ENCODE assay signal across 1 cellular context in genomic region chrX:13939741-13940597, GRCh38.
TF ChIP-seq lines count a peak whose summit lies in the region.

No MANE protein-coding gene starts in this region.

TF ChIP-seq in GM23338, 12 proteins besides CTCF, POLR2A, EP300 and RAD21 (continued from another document):
- TF ChIP-seq, protein P1, sequence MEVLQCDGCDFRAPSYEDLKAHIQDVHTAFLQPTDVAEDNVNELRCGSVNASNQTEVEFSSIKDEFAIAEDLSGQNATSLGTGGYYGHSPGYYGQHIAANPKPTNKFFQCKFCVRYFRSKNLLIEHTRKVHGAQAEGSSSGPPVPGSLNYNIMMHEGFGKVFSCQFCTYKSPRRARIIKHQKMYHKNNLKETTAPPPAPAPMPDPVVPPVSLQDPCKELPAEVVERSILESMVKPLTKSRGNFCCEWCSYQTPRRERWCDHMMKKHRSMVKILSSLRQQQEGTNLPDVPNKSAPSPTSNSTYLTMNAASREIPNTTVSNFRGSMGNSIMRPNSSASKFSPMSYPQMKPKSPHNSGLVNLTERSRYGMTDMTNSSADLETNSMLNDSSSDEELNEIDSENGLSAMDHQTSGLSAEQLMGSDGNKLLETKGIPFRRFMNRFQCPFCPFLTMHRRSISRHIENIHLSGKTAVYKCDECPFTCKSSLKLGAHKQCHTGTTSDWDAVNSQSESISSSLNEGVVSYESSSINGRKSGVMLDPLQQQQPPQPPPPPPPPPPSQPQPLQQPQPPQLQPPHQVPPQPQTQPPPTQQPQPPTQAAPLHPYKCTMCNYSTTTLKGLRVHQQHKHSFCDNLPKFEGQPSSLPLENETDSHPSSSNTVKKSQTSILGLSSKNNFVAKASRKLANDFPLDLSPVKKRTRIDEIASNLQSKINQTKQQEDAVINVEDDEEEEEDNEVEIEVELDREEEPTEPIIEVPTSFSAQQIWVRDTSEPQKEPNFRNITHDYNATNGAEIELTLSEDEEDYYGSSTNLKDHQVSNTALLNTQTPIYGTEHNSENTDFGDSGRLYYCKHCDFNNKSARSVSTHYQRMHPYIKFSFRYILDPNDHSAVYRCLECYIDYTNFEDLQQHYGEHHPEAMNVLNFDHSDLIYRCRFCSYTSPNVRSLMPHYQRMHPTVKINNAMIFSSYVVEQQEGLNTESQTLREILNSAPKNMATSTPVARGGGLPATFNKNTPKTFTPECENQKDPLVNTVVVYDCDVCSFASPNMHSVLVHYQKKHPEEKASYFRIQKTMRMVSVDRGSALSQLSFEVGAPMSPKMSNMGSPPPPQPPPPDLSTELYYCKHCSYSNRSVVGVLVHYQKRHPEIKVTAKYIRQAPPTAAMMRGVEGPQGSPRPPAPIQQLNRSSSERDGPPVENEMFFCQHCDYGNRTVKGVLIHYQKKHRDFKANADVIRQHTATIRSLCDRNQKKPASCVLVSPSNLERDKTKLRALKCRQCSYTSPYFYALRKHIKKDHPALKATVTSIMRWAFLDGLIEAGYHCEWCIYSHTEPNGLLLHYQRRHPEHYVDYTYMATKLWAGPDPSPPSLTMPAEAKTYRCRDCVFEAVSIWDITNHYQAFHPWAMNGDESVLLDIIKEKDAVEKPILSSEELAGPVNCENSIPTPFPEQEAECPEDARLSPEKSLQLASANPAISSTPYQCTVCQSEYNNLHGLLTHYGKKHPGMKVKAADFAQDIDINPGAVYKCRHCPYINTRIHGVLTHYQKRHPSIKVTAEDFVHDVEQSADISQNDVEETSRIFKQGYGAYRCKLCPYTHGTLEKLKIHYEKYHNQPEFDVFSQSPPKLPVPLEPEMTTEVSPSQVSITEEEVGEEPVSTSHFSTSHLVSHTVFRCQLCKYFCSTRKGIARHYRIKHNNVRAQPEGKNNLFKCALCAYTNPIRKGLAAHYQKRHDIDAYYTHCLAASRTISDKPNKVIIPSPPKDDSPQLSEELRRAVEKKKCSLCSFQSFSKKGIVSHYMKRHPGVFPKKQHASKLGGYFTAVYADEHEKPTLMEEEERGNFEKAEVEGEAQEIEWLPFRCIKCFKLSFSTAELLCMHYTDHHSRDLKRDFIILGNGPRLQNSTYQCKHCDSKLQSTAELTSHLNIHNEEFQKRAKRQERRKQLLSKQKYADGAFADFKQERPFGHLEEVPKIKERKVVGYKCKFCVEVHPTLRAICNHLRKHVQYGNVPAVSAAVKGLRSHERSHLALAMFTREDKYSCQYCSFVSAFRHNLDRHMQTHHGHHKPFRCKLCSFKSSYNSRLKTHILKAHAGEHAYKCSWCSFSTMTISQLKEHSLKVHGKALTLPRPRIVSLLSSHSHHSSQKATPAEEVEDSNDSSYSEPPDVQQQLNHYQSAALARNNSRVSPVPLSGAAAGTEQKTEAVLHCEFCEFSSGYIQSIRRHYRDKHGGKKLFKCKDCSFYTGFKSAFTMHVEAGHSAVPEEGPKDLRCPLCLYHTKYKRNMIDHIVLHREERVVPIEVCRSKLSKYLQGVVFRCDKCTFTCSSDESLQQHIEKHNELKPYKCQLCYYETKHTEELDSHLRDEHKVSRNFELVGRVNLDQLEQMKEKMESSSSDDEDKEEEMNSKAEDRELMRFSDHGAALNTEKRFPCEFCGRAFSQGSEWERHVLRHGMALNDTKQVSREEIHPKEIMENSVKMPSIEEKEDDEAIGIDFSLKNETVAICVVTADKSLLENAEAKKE (CRISPR knock-in tag; IDR thresholded peaks at IDR 0.05) = no peak
- no peak for TF ChIP-seq JUNB (IDR thresholded peaks at IDR 0.05; ENCODE audit: unreplicated experiment)
